Comparison of ENCODE assay signal across 9 cellular contexts in genomic region chr10:66627156-66627555, GRCh38.
DNase-seq lines count a peak whose midpoint lies in the region; ATAC-seq and TF ChIP-seq lines count a peak whose summit lies in the region.
"Had no signal": no experiment of that assay in that cellular context is flagged by ENCODE, and none has a peak within 500 bp of the region (broad histone marks: within the 10 kb centered on the region; RNA-seq: fewer than 3 reads in every experiment).

No MANE protein-coding gene starts in this region.

- H3K4me3 ChIP-seq in GM12864 (ENCODE audit: low read depth, low read length), result no peak overlapping the region

- TF ChIP-seq CTCF in GM12864 (IDR thresholded peaks at IDR 0.05; ENCODE audit: low read depth, low read length, missing control alignments), result no peak

- DNase-seq in GM12864 (ENCODE audit: low read depth) (peak; percentile 1), SW480 (ENCODE audit: low spot score) (peak; percentile 12), left kidney (ENCODE audit: low read depth, low spot score) (peak; percentile 33), T1000 (lab: John Stamatoyannopoulos, UW) (no peak), GM19240 (ENCODE audit: insufficient read length, low spot score) (no peak)
- DNase-seq in activated CD4-positive, alpha-beta T cell treated with anti-CD3 and anti-CD28 coated beads, Interleukin-2, amount 50 U/mL, for 1 hour, result no peak
- DNase-seq: central memory CD4-positive, alpha-beta T cell had no signal

- ATAC-seq in HG03039 (IDR thresholded peaks at IDR 0.05; ENCODE audit: unreplicated experiment), result peak; percentile 64
- ATAC-seq in HG02870 (IDR thresholded peaks at IDR 0.05; ENCODE audit: unreplicated experiment), result no peak

Comparison
In these comparisons a context has a peak if more than half of its experiments do, and no peak if none do; other contexts are left out.
1. DNase-seq: peak in GM12864 (single experiment), SW480 (single experiment) and left kidney (single experiment); none in activated CD4-positive, alpha-beta T cell treated with anti-CD3 and anti-CD28 coated beads, Interleukin-2, amount 50 U/mL, for 1 hour (single experiment), T1000 (single experiment) and GM19240 (single experiment).